In the genomic region with DNA sequence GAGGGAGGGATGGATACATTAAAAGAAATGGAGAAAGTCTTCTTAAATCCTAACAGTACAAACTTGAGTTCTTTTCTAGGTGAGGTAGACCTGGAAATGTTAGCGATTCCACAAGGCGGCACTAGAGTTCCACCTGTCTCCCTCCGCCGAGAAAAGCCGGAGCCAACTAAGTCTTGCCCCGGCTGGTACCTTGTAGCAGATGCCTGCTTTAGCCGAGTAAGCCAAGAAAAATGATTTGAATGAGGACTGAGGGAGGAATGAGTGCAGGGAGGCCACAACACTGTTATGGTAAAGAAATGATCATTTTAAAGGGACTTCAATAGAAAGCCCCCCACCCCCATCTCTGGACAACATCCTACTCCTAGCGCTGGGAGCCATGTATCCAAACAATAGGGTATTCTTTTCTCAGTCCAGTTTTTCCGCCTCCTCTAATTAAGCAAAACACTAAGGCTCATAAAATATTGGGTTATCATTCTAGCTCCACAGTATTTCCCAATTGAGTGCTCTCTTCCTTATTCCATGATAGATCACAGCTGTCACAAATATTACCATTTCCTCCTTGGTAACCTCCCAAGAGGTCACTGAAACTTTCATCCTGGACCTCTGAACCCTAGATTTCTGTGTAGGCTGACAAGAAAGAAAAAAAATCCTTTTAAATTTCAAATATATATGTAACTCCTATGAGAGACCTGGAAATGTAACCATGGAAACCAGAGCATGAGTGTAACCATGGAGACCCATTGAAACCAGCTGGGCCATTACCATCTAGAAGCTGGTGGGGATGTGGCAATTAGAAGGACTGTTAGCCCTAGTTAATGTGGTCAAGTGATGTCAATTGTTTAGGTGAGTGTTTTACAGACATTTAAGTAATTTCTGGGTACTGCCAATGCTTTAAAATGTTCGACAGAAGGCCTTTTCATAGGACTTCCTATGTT, we compare ENCODE assay signal across 8 cellular contexts. TPM values are rescaled to one million over a fixed set of nuclear protein-coding genes. Genes with fewer than 3 reads are reported as not detected.
DNase-seq lines count a peak whose midpoint lies in the region; ATAC-seq and TF ChIP-seq lines count a peak whose summit lies in the region.

No MANE protein-coding gene starts in this region.

- H3K4me1 Mint-ChIP-seq in activated naive CD8-positive, alpha-beta T cell treated with anti-CD3 and anti-CD28 coated beads, Interleukin-2, amount 50 U/mL, for 24 hours = peaks cover 24% of the 10 kb centered on the region

- H3K36me3 ChIP-seq in parathyroid adenoma (ENCODE audit: control insufficient read depth, insufficient read depth, low read length) (no peaks in the 10 kb centered on the region), thymus (ENCODE audit: control insufficient read depth, insufficient read depth) (no peaks in the 10 kb centered on the region)

- H3K79me2 ChIP-seq in parathyroid adenoma = no peaks in the 10 kb centered on the region

- H3K27ac Mint-ChIP-seq in activated naive CD8-positive, alpha-beta T cell treated with anti-CD3 and anti-CD28 coated beads, Interleukin-2, amount 50 U/mL, for 24 hours = no peak overlapping the region

- H3K27me3 ChIP-seq in parathyroid adenoma (ENCODE audit: control insufficient read depth, insufficient read depth, low read length) (no peaks in the 10 kb centered on the region), thymus (ENCODE audit: control insufficient read depth, insufficient read depth) (no peaks in the 10 kb centered on the region)

- intact Hi-C loops in cardiac septum (cut with DNase I) = loop anchor here (2.0 kb wide), 3 partner anchors 73 to 263 kb away; a partner anchor contains a TSS

- peak overlapping the region; percentile 54 for H3K4me2 ChIP-seq in parathyroid adenoma (ENCODE audit: low read length)

- H3K4me1 ChIP-seq in parathyroid adenoma = no peaks in the 10 kb centered on the region
- no peaks in the 10 kb centered on the region for H3K4me1 ChIP-seq in thymus (ENCODE audit: control insufficient read depth, insufficient read depth, low read length)

- H3K27me3 Mint-ChIP-seq in activated naive CD8-positive, alpha-beta T cell treated with anti-CD3 and anti-CD28 coated beads, Interleukin-2, amount 50 U/mL, for 24 hours = peaks cover 45% of the 10 kb centered on the region

- WGBS in thymus = 30% methylated on average over 10 of the region's 10 CpGs

- H3K4me3 ChIP-seq in parathyroid adenoma (ENCODE audit: low read depth, low read length) (no peak overlapping the region), thymus (ENCODE audit: low read length) (peak overlapping the region; percentile 28)

- peak overlapping the region; percentile 77 for H2AFZ ChIP-seq in parathyroid adenoma

- H3K27ac ChIP-seq in parathyroid adenoma (no peak overlapping the region), thymus (ENCODE audit: low read depth) (no peak overlapping the region)

- no peak overlapping the region for H3K9ac ChIP-seq in parathyroid adenoma

- H3K9me3 ChIP-seq in parathyroid adenoma (ENCODE audit: control insufficient read depth, low read length) (no peaks in the 10 kb centered on the region), thymus (ENCODE audit: control insufficient read depth) (no peaks in the 10 kb centered on the region)

- H3K9me3 Mint-ChIP-seq in activated naive CD8-positive, alpha-beta T cell treated with anti-CD3 and anti-CD28 coated beads, Interleukin-2, amount 50 U/mL, for 24 hours = no peaks in the 10 kb centered on the region

- peak; percentile 7 for DNase-seq in CMK (ENCODE audit: low read depth)
- DNase-seq in NCI-H1048 (lab: John Stamatoyannopoulos, UW) = peak; percentile 25
- DNase-seq in SW 1271 (lab: John Stamatoyannopoulos, UW) = peak; percentile 8 to 74
- peak; percentile 79 for DNase-seq in activated naive CD8-positive, alpha-beta T cell treated with anti-CD3 and anti-CD28 coated beads, Interleukin-2, amount 50 U/mL, for 24 hours
- DNase-seq in cardiac septum (ENCODE audit: low spot score) = peak; percentile 80

- H3K36me3 Mint-ChIP-seq in activated naive CD8-positive, alpha-beta T cell treated with anti-CD3 and anti-CD28 coated beads, Interleukin-2, amount 50 U/mL, for 24 hours (ENCODE audit: low read depth) = no peaks in the 10 kb centered on the region

- peak overlapping the region; percentile 67 for H3K4me3 Mint-ChIP-seq in activated naive CD8-positive, alpha-beta T cell treated with anti-CD3 and anti-CD28 coated beads, Interleukin-2, amount 50 U/mL, for 24 hours

- ATAC-seq in GM21723 (IDR thresholded peaks at IDR 0.05; ENCODE audit: unreplicated experiment) = peak; percentile 81
- peak; percentile 89 for ATAC-seq in activated naive CD8-positive, alpha-beta T cell treated with anti-CD3 and anti-CD28 coated beads, Interleukin-2, amount 50 U/mL, for 24 hours

- TF ChIP-seq CTCF in parathyroid adenoma (IDR thresholded peaks at IDR 0.05) = peak; percentile 63

RNA-seq across cellular contexts. Expression of a gene that starts 58.3 kb away (rescaled TPM):
- 14.5 TPM for total RNA-seq in cardiac septum
- 18.2 TPM for polyA plus RNA-seq in thymus

RNA-seq across cellular contexts. Expression of a gene that starts 58.4 kb away (rescaled TPM):
- total RNA-seq in cardiac septum = 2.9 TPM
- 4.1 TPM for polyA plus RNA-seq in thymus

Comparison
In these comparisons a context has a peak if more than half of its experiments do, and no peak if none do; other contexts are left out.
1. DNase-seq: peak in every context shown above with its lines; median percentile 80 in cardiac septum; 79 in activated naive CD8-positive, alpha-beta T cell treated with anti-CD3 and anti-CD28 coated beads, Interleukin-2, amount 50 U/mL, for 24 hours; 41 in SW 1271; 25 in NCI-H1048; 7 in CMK.